In the genomic region with DNA sequence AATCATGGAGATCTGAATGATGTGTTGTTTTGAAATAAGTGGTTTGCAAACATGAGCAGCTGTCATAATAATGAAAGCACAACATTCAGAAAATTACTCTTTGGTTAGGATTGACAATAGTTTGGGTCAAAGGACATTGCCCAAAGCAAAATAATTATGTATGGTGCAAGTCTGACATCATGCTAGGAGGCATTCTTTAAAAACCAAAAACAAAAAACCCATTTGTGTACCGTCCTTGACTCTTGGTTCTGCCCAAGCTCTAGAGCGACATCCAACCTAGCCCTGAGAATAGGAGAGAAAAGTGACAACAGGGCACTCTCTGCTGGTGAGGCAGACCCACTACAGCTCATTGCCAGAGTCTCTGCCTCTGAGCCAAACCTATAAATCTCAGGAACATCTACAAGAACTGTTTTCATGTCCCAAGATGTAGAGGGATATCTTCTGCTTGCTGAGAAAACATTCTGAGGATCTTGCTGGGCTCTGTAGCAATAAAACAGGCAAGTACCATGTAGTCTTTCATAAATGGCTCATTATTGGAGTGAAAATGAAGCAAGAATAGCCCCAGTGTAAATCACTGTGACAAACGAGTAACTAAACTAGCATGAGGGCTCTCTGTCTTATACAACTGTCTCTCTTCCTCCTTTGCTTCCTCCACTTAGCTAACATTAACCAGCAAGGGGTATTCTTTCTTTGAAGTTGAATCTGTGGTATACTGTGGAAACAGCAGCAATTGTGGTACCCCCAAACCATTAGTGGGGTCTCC, we compare ENCODE assay signal across 8 cellular contexts.
DNase-seq lines count a peak whose midpoint lies in the region; ATAC-seq lines count a peak whose summit lies in the region.

No MANE protein-coding gene starts in this region.

- H3K4me3 ChIP-seq in iPS DF 6.9 (ENCODE audit: low read length) = no peak overlapping the region

- DNase-seq in GDM1 (lab: John Stamatoyannopoulos, UW) (peak; percentile 22), KBM-7 (peak; percentile 57), RPMI7951 (ENCODE audit: low read depth) (peak; percentile 30), iPS DF 6.9 (ENCODE audit: low read depth, low spot score) (peak; percentile 16), ecto neural progenitor cell (ENCODE audit: low spot score) (no peak)
- no peak for DNase-seq in activated naive CD8-positive, alpha-beta T cell treated with anti-CD3 and anti-CD28 coated beads, Interleukin-2, amount 10 ng/mL, durations not matched to agents 7 days and 5 days
- peak; percentile 34 for DNase-seq in stimulated activated CD4-positive, alpha-beta T cell treated with anti-CD3 and anti-CD28 coated beads, Interleukin-2, amount 100 ng/mL, for 4 hours (ENCODE audit: low read depth)

- ATAC-seq in GM21717 (IDR thresholded peaks at IDR 0.05; ENCODE audit: unreplicated experiment) = peak; percentile 44
- ATAC-seq in activated naive CD8-positive, alpha-beta T cell treated with anti-CD3 and anti-CD28 coated beads, Interleukin-2, amount 10 ng/mL, durations not matched to agents 7 days and 5 days (ENCODE audit: low read depth) = peak; percentile 60

- no peaks in the 10 kb centered on the region for H3K4me1 ChIP-seq in iPS DF 6.9 (ENCODE audit: control insufficient read depth, insufficient read depth, low read length)

- no peaks in the 10 kb centered on the region for H3K9me3 Mint-ChIP-seq in activated naive CD8-positive, alpha-beta T cell treated with anti-CD3 and anti-CD28 coated beads, Interleukin-2, amount 10 ng/mL, durations not matched to agents 7 days and 5 days

- H3K9me3 ChIP-seq in iPS DF 6.9 (ENCODE audit: control insufficient read depth, insufficient read depth, low read length) = no peaks in the 10 kb centered on the region

- no peaks in the 10 kb centered on the region for H3K36me3 Mint-ChIP-seq in activated naive CD8-positive, alpha-beta T cell treated with anti-CD3 and anti-CD28 coated beads, Interleukin-2, amount 10 ng/mL, durations not matched to agents 7 days and 5 days

- no peaks in the 10 kb centered on the region for H3K27me3 ChIP-seq in iPS DF 6.9 (ENCODE audit: control insufficient read depth, insufficient read depth, low read length)

- no CpG with 5 or more reads among the region's 3 CpGs for WGBS in iPS DF 6.9 (ENCODE audit: insufficient coverage, insufficient read length)

- peak overlapping the region; percentile 4 for H3K4me3 Mint-ChIP-seq in activated naive CD8-positive, alpha-beta T cell treated with anti-CD3 and anti-CD28 coated beads, Interleukin-2, amount 10 ng/mL, durations not matched to agents 7 days and 5 days

- no peaks in the 10 kb centered on the region for H3K36me3 ChIP-seq in iPS DF 6.9 (ENCODE audit: control insufficient read depth, insufficient read depth, low read length)

- POLR2A ChIA-PET in activated naive CD8-positive, alpha-beta T cell treated with anti-CD3 and anti-CD28 coated beads, Interleukin-2, amount 10 ng/mL, durations not matched to agents 7 days and 5 days (lab: Charles Lee) = interaction anchor here (1.0 to 1.5 kb wide), 5 partner anchors 266 to 564 kb away, joined by 3 to 9 read pairs (median 5); no protein-coding TSS in a partner anchor

- peaks cover 44% of the 10 kb centered on the region for H3K4me1 Mint-ChIP-seq in activated naive CD8-positive, alpha-beta T cell treated with anti-CD3 and anti-CD28 coated beads, Interleukin-2, amount 10 ng/mL, durations not matched to agents 7 days and 5 days

- no peak overlapping the region for H3K27ac ChIP-seq in iPS DF 6.9 (ENCODE audit: low read length)

- in situ Hi-C loops in KBM-7 (cut with MboI; ENCODE audit: low pct_unique_long_range_greater_than_20kb, low sequenced_read_pairs) = loop anchor here (10.0 kb wide), 1 partner anchor 470 kb away; no protein-coding TSS in a partner anchor

- H3K27me3 Mint-ChIP-seq in activated naive CD8-positive, alpha-beta T cell treated with anti-CD3 and anti-CD28 coated beads, Interleukin-2, amount 10 ng/mL, durations not matched to agents 7 days and 5 days = no peaks in the 10 kb centered on the region

- peak overlapping the region; percentile 18 for H3K27ac Mint-ChIP-seq in activated naive CD8-positive, alpha-beta T cell treated with anti-CD3 and anti-CD28 coated beads, Interleukin-2, amount 10 ng/mL, durations not matched to agents 7 days and 5 days

Comparison
In these comparisons a context has a peak if more than half of its experiments do, and no peak if none do; other contexts are left out.
1. DNase-seq: peak in GDM1 (single experiment), KBM-7 (single experiment), RPMI7951 (single experiment), iPS DF 6.9 (single experiment) and stimulated activated CD4-positive, alpha-beta T cell treated with anti-CD3 and anti-CD28 coated beads, Interleukin-2, amount 100 ng/mL, for 4 hours (single experiment); none in activated naive CD8-positive, alpha-beta T cell treated with anti-CD3 and anti-CD28 coated beads, Interleukin-2, amount 10 ng/mL, durations not matched to agents 7 days and 5 days (single experiment) and ecto neural progenitor cell (single experiment).